Comparison of ENCODE assay signal across 7 cellular contexts in genomic region chr13:36750046-36750445, GRCh38.
"Had no signal": no experiment of that assay in that cellular context is flagged by ENCODE, and none has a peak within 500 bp of the region (broad histone marks: within the 10 kb centered on the region; RNA-seq: fewer than 3 reads in every experiment).

No MANE protein-coding gene starts in this region.

- H3K27ac ChIP-seq: HL-60 had no signal

- ATAC-seq: GM23338, HepG2 had no signal

- H3K9me3 Mint-ChIP-seq: GM23338 had no signal

- H3K36me3 Mint-ChIP-seq: IgD-negative memory B cell had no signal

- H2AFZ ChIP-seq: GM23338 had no signal

- H3K27ac Mint-ChIP-seq: GM23338, IgD-negative memory B cell had no signal

- H3K4me3 ChIP-seq: GM23338 had no signal

- DNase-seq: H7, HCEC 1CT, KBM-7 had no signal

- H3K4me3 Mint-ChIP-seq: GM23338, IgD-negative memory B cell had no signal

- H3K4me2 ChIP-seq: GM23338 had no signal

- FAIRE-seq: HepG2 had no signal
